ENCODE assay signal across 16 cellular contexts in the genomic region with DNA sequence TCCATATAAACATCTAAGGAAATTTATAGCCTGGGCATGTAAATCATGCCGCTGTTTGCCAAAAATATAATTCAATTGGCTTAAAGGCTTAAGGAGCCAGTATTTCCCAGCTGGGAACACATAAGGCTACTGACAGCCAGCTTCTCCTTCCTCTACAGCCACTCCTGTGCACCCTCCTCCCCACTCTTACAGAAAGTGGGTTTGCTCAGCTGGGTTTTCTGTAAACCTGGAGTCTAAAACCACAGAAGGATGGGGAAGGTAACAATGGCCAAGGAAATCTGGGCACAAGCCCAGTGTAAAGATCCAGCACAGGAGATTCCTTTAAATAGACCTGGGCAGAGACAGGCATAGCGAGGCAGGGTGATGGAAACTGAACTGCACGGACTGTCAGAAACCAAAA. TPM values are rescaled to one million over a fixed set of nuclear protein-coding genes. Genes with fewer than 3 reads are reported as not detected.
A peak's percentile ranks its signal among the peaks of the same experiment; 100 is the strongest.
DNase-seq lines count a peak whose midpoint lies in the region; ATAC-seq and TF ChIP-seq lines count a peak whose summit lies in the region.
"Had no signal": no experiment of that assay in that cellular context is flagged by ENCODE, and none has a peak within 500 bp of the region (broad histone marks: within the 10 kb centered on the region; RNA-seq: fewer than 3 reads in every experiment).

No MANE protein-coding gene starts in this region.

- no peak overlapping the region for H3K14ac ChIP-seq in trophoblast cell (ENCODE audit: low read length)

- no peak overlapping the region for H3K18ac ChIP-seq in trophoblast cell (ENCODE audit: low read length)

- no peak overlapping the region for H3K4me3 Mint-ChIP-seq in CD4-positive, alpha-beta memory T cell
- H3K4me3 Mint-ChIP-seq: activated T-helper 1 cell treated with anti-CD3 and anti-CD28 coated beads, Interleukin-12 subunit alpha, Interleukin-12 subunit beta, Interleukin-2, Interleukin-4 antibody, amounts not matched to agents 30 ng/mL and 10 ng/mL and 1 ng/mL, durations not matched to agents 14 hours and 24 hours and 36 hours; stimulated activated effector memory CD8-positive, alpha-beta T cell treated with anti-CD3 and anti-CD28 coated beads, Interleukin-12 subunit alpha, Interleukin-12 subunit beta, amount 100 ng/mL, for 72 hours; T-cell had no signal

- H4K8ac ChIP-seq in trophoblast cell (ENCODE audit: low read depth, low read length), result no peak overlapping the region

- H3K27ac Mint-ChIP-seq in CD4-positive, alpha-beta memory T cell, result no peak overlapping the region
- H3K27ac Mint-ChIP-seq: activated T-helper 1 cell treated with anti-CD3 and anti-CD28 coated beads, Interleukin-12 subunit alpha, Interleukin-12 subunit beta, Interleukin-2, Interleukin-4 antibody, amounts not matched to agents 30 ng/mL and 10 ng/mL and 1 ng/mL, durations not matched to agents 14 hours and 24 hours and 36 hours; stimulated activated effector memory CD8-positive, alpha-beta T cell treated with anti-CD3 and anti-CD28 coated beads, Interleukin-12 subunit alpha, Interleukin-12 subunit beta, amount 100 ng/mL, for 72 hours; T-cell had no signal

- H4K12ac ChIP-seq in trophoblast cell (ENCODE audit: low read depth, low read length), result no peak overlapping the region

- peaks cover 0 to 13% of the 10 kb centered on the region in 2 donors for H3K36me3 Mint-ChIP-seq in CD4-positive, alpha-beta memory T cell
- H3K36me3 Mint-ChIP-seq: stimulated activated effector memory CD8-positive, alpha-beta T cell treated with anti-CD3 and anti-CD28 coated beads, Interleukin-12 subunit alpha, Interleukin-12 subunit beta, amount 100 ng/mL, for 72 hours had no signal

- H3K27me3 ChIP-seq in neutrophil (no peaks in the 10 kb centered on the region), trophoblast cell (ENCODE audit: insufficient read depth, low read length) (no peaks in the 10 kb centered on the region)
- H3K27me3 ChIP-seq in CD4-positive, alpha-beta memory T cell (ENCODE audit: insufficient read depth, low read length), result no peaks in the 10 kb centered on the region
- H3K27me3 ChIP-seq: uterus had no signal

- peak; percentile 62 for ATAC-seq in esophagus mucosa
- ATAC-seq in HG02938 (IDR thresholded peaks at IDR 0.05; ENCODE audit: unreplicated experiment), result no peak
- ATAC-seq: T-cell had no signal

- no peaks in the 10 kb centered on the region for H3K27me3 Mint-ChIP-seq in CD4-positive, alpha-beta memory T cell
- H3K27me3 Mint-ChIP-seq: T-cell had no signal

- H3K36me3 ChIP-seq in neutrophil, result peaks cover 67% of the 10 kb centered on the region
- no peaks in the 10 kb centered on the region for H3K36me3 ChIP-seq in CD4-positive, alpha-beta memory T cell (ENCODE audit: insufficient read depth, low read length)
- H3K36me3 ChIP-seq in trophoblast cell (ENCODE audit: control insufficient read depth in 1 of 2, insufficient read depth in 2 of 2, low read length in 2 of 2), result no peaks in the 10 kb centered on the region
- H3K36me3 ChIP-seq: uterus had no signal

- H2BK120ac ChIP-seq in trophoblast cell (ENCODE audit: insufficient read depth, low read length, poor library complexity), result no peak overlapping the region

- H3K79me2 ChIP-seq in trophoblast cell (ENCODE audit: control insufficient read depth, insufficient read depth, low read length, poor library complexity), result peaks cover 4% of the 10 kb centered on the region

- WGBS in trophoblast cell (ENCODE audit: extremely low coverage, insufficient coverage, insufficient read length), result no CpG with 5 or more reads among the region's 3 CpGs

- H2BK5ac ChIP-seq in trophoblast cell (ENCODE audit: low read depth, low read length, poor library complexity), result no peak overlapping the region

- H3K4me1 Mint-ChIP-seq in CD4-positive, alpha-beta memory T cell, result peaks cover 4 to 8% (median 5%) of the 10 kb centered on the region in 4 donors

- H2BK12ac ChIP-seq in trophoblast cell (ENCODE audit: low read length), result no peak overlapping the region

- H3K9me3 Mint-ChIP-seq in CD4-positive, alpha-beta memory T cell, result no peaks in the 10 kb centered on the region
- H3K9me3 Mint-ChIP-seq: activated T-helper 1 cell treated with anti-CD3 and anti-CD28 coated beads, Interleukin-12 subunit alpha, Interleukin-12 subunit beta, Interleukin-2, Interleukin-4 antibody, amounts not matched to agents 30 ng/mL and 10 ng/mL and 1 ng/mL, durations not matched to agents 14 hours and 24 hours and 36 hours; stimulated activated effector memory CD8-positive, alpha-beta T cell treated with anti-CD3 and anti-CD28 coated beads, Interleukin-12 subunit alpha, Interleukin-12 subunit beta, amount 100 ng/mL, for 72 hours; T-cell had no signal

- TF ChIP-seq CTCF in neutrophil (IDR thresholded peaks at IDR 0.05), result no peak

- no peak overlapping the region for H2AK5ac ChIP-seq in trophoblast cell (ENCODE audit: low read length)

- H3K4me2 ChIP-seq in trophoblast cell (ENCODE audit: low read length), result no peak overlapping the region

- H3K4me1 ChIP-seq in neutrophil (ENCODE audit: control insufficient read depth in 1 of 2, insufficient read depth in 1 of 2, low read depth in 1 of 2, low read length in 1 of 2) (peaks cover 99 to 100% of the 10 kb centered on the region in 2 experiments), trophoblast cell (ENCODE audit: control insufficient read depth in 1 of 2, insufficient read depth in 2 of 2, low read length in 2 of 2) (peaks cover 3 to 15% of the 10 kb centered on the region in 2 experiments)
- no peaks in the 10 kb centered on the region for H3K4me1 ChIP-seq in CD4-positive, alpha-beta memory T cell (ENCODE audit: insufficient read depth, low read length)

- H3K9me3 ChIP-seq in neutrophil (no peaks in the 10 kb centered on the region), trophoblast cell (ENCODE audit: insufficient read depth, low read depth, low read length) (peaks cover 2% of the 10 kb centered on the region)
- no peaks in the 10 kb centered on the region for H3K9me3 ChIP-seq in CD4-positive, alpha-beta memory T cell (ENCODE audit: control insufficient read depth in 1 of 2, low read length in 2 of 2)
- H3K9me3 ChIP-seq: uterus had no signal

- CTCF ChIA-PET in CD4-positive, alpha-beta memory T cell (lab: Charles Lee; ENCODE audit: partially characterized antibody), result no interaction called here

- H3K4me3 ChIP-seq in neutrophil (ENCODE audit: low read depth in 1 of 2, low read length in 1 of 2), result peak overlapping the region; percentile 28 to 97
- H3K4me3 ChIP-seq in CD4-positive, alpha-beta memory T cell (ENCODE audit: low read length in 2 of 2), result no peak overlapping the region
- H3K4me3 ChIP-seq in trophoblast cell (ENCODE audit: low read depth, low read length), result no peak overlapping the region
- H3K4me3 ChIP-seq: uterus had no signal

- H3K27ac ChIP-seq in neutrophil (peak overlapping the region; percentile 96), trophoblast cell (ENCODE audit: low read depth, low read length) (no peak overlapping the region)
- H3K27ac ChIP-seq in CD4-positive, alpha-beta memory T cell (ENCODE audit: low read depth, low read length), result no peak overlapping the region
- H3K27ac ChIP-seq: uterus had no signal

- DNase-seq in Ammon's horn (ENCODE audit: low spot score), result peak; percentile 27
- DNase-seq in NCI-H2029 (lab: John Stamatoyannopoulos, UW), result peak; percentile 72
- DNase-seq in CD4-positive, alpha-beta memory T cell, result no peak
- no peak for DNase-seq in trophoblast cell
- no peak for DNase-seq in RPMI8226
- DNase-seq: amniotic stem cell, glutamatergic neuron, H7, NCI-H187, T-cell, uterus had no signal

- H3K23ac ChIP-seq in trophoblast cell (ENCODE audit: low read length), result no peak overlapping the region

- H3K79me1 ChIP-seq in trophoblast cell (ENCODE audit: low read length), result peaks cover 2% of the 10 kb centered on the region

- H3K4ac ChIP-seq in trophoblast cell (ENCODE audit: low read depth, low read length), result no peak overlapping the region

- POLR2A ChIA-PET in CD4-positive, alpha-beta memory T cell (lab: Charles Lee; ENCODE audit: partially characterized antibody), result no interaction called here

- no peak overlapping the region for H4K91ac ChIP-seq in trophoblast cell (ENCODE audit: low read depth, low read length)

- intact Hi-C loops in CD4-positive, alpha-beta memory T cell (cut with micrococcal nuclease), result no loop called here

- no peak overlapping the region for H3K9ac ChIP-seq in trophoblast cell (ENCODE audit: low read length)

- H2AFZ ChIP-seq in trophoblast cell (ENCODE audit: insufficient read depth, low read length, poor library complexity), result no peak overlapping the region

RNA-seq across cellular contexts. Expression of a gene that starts 18.5 kb away (rescaled TPM):
- 74.3 TPM for total RNA-seq in esophagus mucosa
- 10 to 100 TPM; 11.5 to 12.9 TPM for total RNA-seq in CD4-positive, alpha-beta memory T cell
- 1 to 10 TPM; 4.0 to 6.8 TPM for polyA plus RNA-seq in CD4-positive, alpha-beta memory T cell
- 5.9 and 6.4 TPM in 2 replicates for polyA plus RNA-seq in trophoblast cell (2013)

Comparison
In these comparisons a context has a peak if more than half of its experiments do, and no peak if none do; other contexts are left out.
1. DNase-seq: peak in Ammon's horn (single experiment) and NCI-H2029 (single experiment); none in CD4-positive, alpha-beta memory T cell (0 of 5), trophoblast cell (0 of 2) and RPMI8226 (single experiment).
2. H3K4me3 ChIP-seq: peak in neutrophil (2 of 2); none in CD4-positive, alpha-beta memory T cell (0 of 2) and trophoblast cell (single experiment).